Comparison of ENCODE assay signal across 1 cellular context in genomic region chr14:92314182-92314581, GRCh38.
TF ChIP-seq lines count a peak whose summit lies in the region.

No MANE protein-coding gene starts in this region.

TF ChIP-seq in GM23338, 12 proteins besides CTCF, POLR2A, EP300 and RAD21 (continued from another document):
- TF ChIP-seq ZNF462 (CRISPR knock-in tag; IDR thresholded peaks at IDR 0.05): no peak
- TF ChIP-seq REST (IDR thresholded peaks at IDR 0.05; ENCODE audit: unreplicated experiment): no peak
- TF ChIP-seq EZH2 (IDR thresholded peaks at IDR 0.05; ENCODE audit: low read depth, unreplicated experiment): no peak
- TF ChIP-seq CREB1 (CRISPR knock-in tag; IDR thresholded peaks at IDR 0.05; ENCODE audit: low read depth): no peak
- no peak for TF ChIP-seq JUNB (IDR thresholded peaks at IDR 0.05; ENCODE audit: unreplicated experiment)
- no peak for TF ChIP-seq STAT1 (IDR thresholded peaks at IDR 0.05; ENCODE audit: unreplicated experiment)
- no peak for TF ChIP-seq ETS1 (IDR thresholded peaks at IDR 0.05)
